18 cellular contexts compared by ENCODE assay signal in the genomic region with DNA sequence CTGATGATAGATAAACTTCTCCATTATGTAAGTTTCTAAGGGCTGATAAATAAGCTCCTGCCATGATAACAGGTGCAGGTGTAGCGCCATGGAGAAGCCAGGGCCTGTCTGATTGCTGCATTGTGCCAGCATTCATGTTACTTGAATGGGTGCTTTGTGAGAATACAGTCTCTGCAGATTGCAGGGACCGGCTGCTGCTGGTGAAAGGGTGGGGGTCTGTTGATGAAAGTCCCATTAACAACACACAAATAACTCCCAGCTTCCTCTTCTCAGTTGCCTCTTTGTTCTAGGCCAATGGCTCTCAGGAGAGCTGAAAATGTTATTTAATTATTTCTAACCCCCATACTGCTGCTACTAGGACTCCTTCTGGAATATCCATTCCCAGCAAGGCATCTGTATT.
"Had no signal": no experiment of that assay in that cellular context is flagged by ENCODE, and none has a peak within 500 bp of the region (broad histone marks: within the 10 kb centered on the region; RNA-seq: fewer than 3 reads in every experiment).

No MANE protein-coding gene starts in this region.

- DNase-seq: activated CD4-positive, alpha-beta T cell treated with anti-CD3 and anti-CD28 coated beads, Interleukin-2, amount 50 U/mL, for 1 hour; activated CD4-positive, CD25-positive, alpha-beta regulatory T cell treated with anti-CD3 and anti-CD28 coated beads, Interleukin-2, amount 50 U/mL, for 72 hours; activated CD8-positive, alpha-beta memory T cell treated with anti-CD3 and anti-CD28 coated beads, Interleukin-2, amount 50 U/mL, for 4 hours; activated effector memory CD4-positive, alpha-beta T cell treated with anti-CD3 and anti-CD28 coated beads, Interleukin-2, amount 50 U/mL, for 16 hours; activated naive CD4-positive, alpha-beta T cell treated with anti-CD3 and anti-CD28 coated beads, Interleukin-2, amount 50 U/mL, for 16 hours; activated T-cell treated with anti-CD3 and anti-CD28 coated beads, Interleukin-2, amount 50 U/mL, for 48 hours; aorta; erythroblast; heart left ventricle; left lung; nephron progenitor cell; psoas muscle; right lobe of liver; stimulated activated CD4-positive, alpha-beta T cell treated with anti-CD3 and anti-CD28 coated beads, Interleukin-4, amount 100 ng/mL, for 1 hour; stomach; T-helper 2 cell; upper lobe of left lung had no signal

- H3K36me3 Mint-ChIP-seq: stimulated activated effector memory CD8-positive, alpha-beta T cell treated with anti-CD3 and anti-CD28 coated beads, Interleukin-12 subunit alpha, Interleukin-12 subunit beta, amount 100 ng/mL, for 72 hours had no signal

- H3K9me3 Mint-ChIP-seq: nephron progenitor cell; stimulated activated effector memory CD8-positive, alpha-beta T cell treated with anti-CD3 and anti-CD28 coated beads, Interleukin-12 subunit alpha, Interleukin-12 subunit beta, amount 100 ng/mL, for 72 hours had no signal

- H3K4me3 Mint-ChIP-seq: nephron progenitor cell; stimulated activated effector memory CD8-positive, alpha-beta T cell treated with anti-CD3 and anti-CD28 coated beads, Interleukin-12 subunit alpha, Interleukin-12 subunit beta, amount 100 ng/mL, for 72 hours had no signal

- H3K27ac Mint-ChIP-seq: nephron progenitor cell; stimulated activated effector memory CD8-positive, alpha-beta T cell treated with anti-CD3 and anti-CD28 coated beads, Interleukin-12 subunit alpha, Interleukin-12 subunit beta, amount 100 ng/mL, for 72 hours had no signal

- ATAC-seq: heart left ventricle; left lung; psoas muscle; right lobe of liver; stimulated activated effector memory CD8-positive, alpha-beta T cell treated with anti-CD3 and anti-CD28 coated beads, Interleukin-12 subunit alpha, Interleukin-12 subunit beta, amount 100 ng/mL, for 72 hours had no signal

- H3K4me1 Mint-ChIP-seq: nephron progenitor cell; stimulated activated effector memory CD8-positive, alpha-beta T cell treated with anti-CD3 and anti-CD28 coated beads, Interleukin-12 subunit alpha, Interleukin-12 subunit beta, amount 100 ng/mL, for 72 hours had no signal
